Comparison of ENCODE assay signal across 12 cellular contexts in genomic region chr2:65081232-65081685, GRCh38. TPM values are rescaled to one million over a fixed set of nuclear protein-coding genes. Genes with fewer than 3 reads are reported as not detected.
A peak's percentile ranks its signal among the peaks of the same experiment; 100 is the strongest.
DNase-seq lines count a peak whose midpoint lies in the region; ATAC-seq, FAIRE-seq and TF ChIP-seq lines count a peak whose summit lies in the region.
"Had no signal": no experiment of that assay in that cellular context is flagged by ENCODE, and none has a peak within 500 bp of the region (broad histone marks: within the 10 kb centered on the region; RNA-seq: fewer than 3 reads in every experiment).

No MANE protein-coding gene starts in this region.

- peaks cover 41% of the 10 kb centered on the region for H3K36me3 Mint-ChIP-seq in activated CD4-positive, alpha-beta T cell treated with anti-CD3 and anti-CD28 coated beads, Interleukin-2, amount 10 ng/mL, durations not matched to agents 7 days and 5 days (ENCODE audit: low read depth)

- no peak overlapping the region for H3K4me3 Mint-ChIP-seq in activated CD4-positive, alpha-beta T cell treated with anti-CD3 and anti-CD28 coated beads, Interleukin-2, amount 10 ng/mL, durations not matched to agents 7 days and 5 days
- H3K4me3 Mint-ChIP-seq: type B pancreatic cell had no signal

- POLR2A ChIA-PET in activated CD4-positive, alpha-beta T cell treated with anti-CD3 and anti-CD28 coated beads, Interleukin-2, amount 10 ng/mL, durations not matched to agents 7 days and 5 days (lab: Charles Lee): no interaction called here

- H3K9me3 ChIP-seq in pancreas: no peaks in the 10 kb centered on the region
- H3K9me3 ChIP-seq: ovary, SK-N-SH had no signal

- peaks cover 18% of the 10 kb centered on the region for H3K4me1 Mint-ChIP-seq in activated CD4-positive, alpha-beta T cell treated with anti-CD3 and anti-CD28 coated beads, Interleukin-2, amount 10 ng/mL, durations not matched to agents 7 days and 5 days

- ATAC-seq in esophagus mucosa (peak; percentile 19), pancreas (peak in 3 of 4 donors; percentile 30 to 74 (median 58)), GM21447 (IDR thresholded peaks at IDR 0.05; ENCODE audit: unreplicated experiment) (no peak)

- DNase-seq in activated CD4-positive, alpha-beta T cell treated with anti-CD3 and anti-CD28 coated beads, Interleukin-2, amount 10 ng/mL, durations not matched to agents 7 days and 5 days: no peak
- no peak for DNase-seq in activated CD4-positive, alpha-beta T cell treated with anti-CD3 and anti-CD28 coated beads, Interleukin-2, amount 50 U/mL, for 1 hour
- DNase-seq in SKM-1 (lab: John Stamatoyannopoulos, UW; ENCODE audit: unreplicated experiment): peak; percentile 34
- no peak for DNase-seq in pancreas
- no peak for DNase-seq in cerebellar nuclear complex (lab: John Stamatoyannopoulos, UW)
- no peak for DNase-seq in NCI-H1417 (lab: John Stamatoyannopoulos, UW)
- DNase-seq: NCI-H2227 treated with DMSO at 0.1 percent for 48 hours, ovary, SK-N-SH had no signal

- CTCF ChIA-PET in activated CD4-positive, alpha-beta T cell treated with anti-CD3 and anti-CD28 coated beads, Interleukin-2, amount 10 ng/mL, durations not matched to agents 7 days and 5 days (lab: Charles Lee): interaction anchor here (0.6 kb wide), 2 partner anchors 10 to 60 kb away, joined by 3 read pairs; no protein-coding TSS in a partner anchor

- H3K4me1 ChIP-seq in pancreas: peaks cover 0 to 2% (median 1%) of the 10 kb centered on the region in 3 donors

- peak overlapping the region; percentile 62 for H3K27ac Mint-ChIP-seq in activated CD4-positive, alpha-beta T cell treated with anti-CD3 and anti-CD28 coated beads, Interleukin-2, amount 10 ng/mL, durations not matched to agents 7 days and 5 days

- no peaks in the 10 kb centered on the region for H3K27me3 ChIP-seq in pancreas
- H3K27me3 ChIP-seq: ovary had no signal

- no peak for TF ChIP-seq CTCF in pancreas (IDR thresholded peaks at IDR 0.05)

- no peaks in the 10 kb centered on the region for H3K9me3 Mint-ChIP-seq in activated CD4-positive, alpha-beta T cell treated with anti-CD3 and anti-CD28 coated beads, Interleukin-2, amount 10 ng/mL, durations not matched to agents 7 days and 5 days
- H3K9me3 Mint-ChIP-seq: type B pancreatic cell had no signal

- no peak overlapping the region for H3K4me3 ChIP-seq in pancreas
- H3K4me3 ChIP-seq: ovary had no signal

- FAIRE-seq in pancreas (lab: Jason Lieb, UNC): no peak

- H3K27ac ChIP-seq in pancreas: no peak overlapping the region

- peaks cover 5 to 44% (median 26%) of the 10 kb centered on the region in 3 donors for H3K36me3 ChIP-seq in pancreas
- H3K36me3 ChIP-seq: ovary had no signal

- WGBS in pancreas, 2 donors: 90% methylated on average over 4 of the region's 4 CpGs

- no peaks in the 10 kb centered on the region for H3K27me3 Mint-ChIP-seq in activated CD4-positive, alpha-beta T cell treated with anti-CD3 and anti-CD28 coated beads, Interleukin-2, amount 10 ng/mL, durations not matched to agents 7 days and 5 days
- H3K27me3 Mint-ChIP-seq: type B pancreatic cell had no signal

- intact Hi-C loops in pancreas (cut with DNase I): no loop called here

RNA-seq across cellular contexts. Expression of gene CEP68, which starts 25.0 kb away (rescaled TPM):
- total RNA-seq in activated CD4-positive, alpha-beta T cell treated with anti-CD3 and anti-CD28 coated beads, Interleukin-2, amount 10 ng/mL, durations not matched to agents 7 days and 5 days: 1 to 10 TPM; 9.0 to 9.2 TPM
- total RNA-seq in esophagus mucosa: 6.8 TPM
- 10 to 100 TPM in 4 of 6 donors, 1 to 10 TPM in 2; 4.4 to 13.2 (median 10.7) TPM for total RNA-seq in pancreas
- 1 to 10 TPM; 4.8 to 7.0 TPM for polyA plus RNA-seq in pancreas

RNA-seq across cellular contexts. Expression of gene RAB1A, which starts 48.6 kb away (rescaled TPM):
- total RNA-seq in activated CD4-positive, alpha-beta T cell treated with anti-CD3 and anti-CD28 coated beads, Interleukin-2, amount 10 ng/mL, durations not matched to agents 7 days and 5 days: 10 to 100 TPM; 56.0 to 63.5 TPM
- total RNA-seq in esophagus mucosa (113 TPM), pancreas (10 to 100 TPM; 47.3 to 84.0 (median 69.4) TPM)
- 10 to 100 TPM; 43.1 to 70.4 TPM for polyA plus RNA-seq in pancreas
